In genomic region chr5:31551878-31552277, GRCh38 we compare ENCODE assay signal across 3 cellular contexts.
TF ChIP-seq lines count a peak whose summit lies in the region.

No MANE protein-coding gene starts in this region.

TF ChIP-seq in SK-N-SH treated with all-trans-retinoic acid at 6 μM for 48 hours, 23 proteins besides CTCF, POLR2A, EP300 and RAD21 (continues in another document):
- TF ChIP-seq ARNTL (CRISPR knock-in tag; IDR thresholded peaks at IDR 0.05; ENCODE audit: borderline replicate concordance, low read depth) (no peak), TSHZ2 (CRISPR knock-in tag; IDR thresholded peaks at IDR 0.05) (no peak), CREB5 (CRISPR knock-in tag; IDR thresholded peaks at IDR 0.05; ENCODE audit: low read depth) (no peak), ZFP3 (CRISPR knock-in tag; IDR thresholded peaks at IDR 0.05) (no peak), CSRNP3 (CRISPR knock-in tag; IDR thresholded peaks at IDR 0.05) (no peak), PATZ1 (CRISPR knock-in tag; IDR thresholded peaks at IDR 0.05; ENCODE audit: borderline replicate concordance) (no peak)

TF ChIP-seq in SK-N-SH, 30 proteins besides CTCF, POLR2A, EP300 and RAD21:
- TF ChIP-seq CHD2 (IDR thresholded peaks at IDR 0.05; ENCODE audit: low read length, partially characterized antibody), result no peak
- TF ChIP-seq GATA2 (CRISPR knock-in tag; IDR thresholded peaks at IDR 0.05), result no peak
- no peak for TF ChIP-seq IRF3 (IDR thresholded peaks at IDR 0.05; ENCODE audit: low read depth, low read length)
- no peak for TF ChIP-seq TEAD4 (IDR thresholded peaks at IDR 0.05; ENCODE audit: borderline replicate concordance, insufficient read depth)
- no peak for TF ChIP-seq FOXJ3 (CRISPR knock-in tag; IDR thresholded peaks at IDR 0.05)
- no peak for TF ChIP-seq NRF1 (IDR thresholded peaks at IDR 0.05; ENCODE audit: low read depth, low read length)
- TF ChIP-seq YY1 (IDR thresholded peaks at IDR 0.05; ENCODE audit: low read depth), result no peak
- TF ChIP-seq RCOR1 (IDR thresholded peaks at IDR 0.05; ENCODE audit: low read length), result no peak
- TF ChIP-seq FOSL2 (IDR thresholded peaks at IDR 0.05; ENCODE audit: borderline replicate concordance, low read depth), result no peak
- TF ChIP-seq POLR2AphosphoS5 (IDR thresholded peaks at IDR 0.05; ENCODE audit: low read depth, low read length), result no peak
- TF ChIP-seq NFIC (IDR thresholded peaks at IDR 0.05; ENCODE audit: borderline replicate concordance), result no peak
- TF ChIP-seq MXI1 (IDR thresholded peaks at IDR 0.05; ENCODE audit: low read depth, low read length), result no peak
- no peak for TF ChIP-seq SIN3A (IDR thresholded peaks at IDR 0.05; ENCODE audit: borderline replicate concordance, low read depth, low read length)
- TF ChIP-seq ELF1 (IDR thresholded peaks at IDR 0.05), result no peak
- TF ChIP-seq RXRA (IDR thresholded peaks at IDR 0.05; ENCODE audit: borderline replicate concordance, low read depth), result no peak
TF ChIP-seq in SK-N-SH: peak in this region for 0.

TF ChIP-seq in WTC11, 78 proteins besides CTCF, POLR2A, EP300 and RAD21:
- TF ChIP-seq GRHL2 (CRISPR knock-in tag; IDR thresholded peaks at IDR 0.05; ENCODE audit: insufficient replicate concordance, severe bottlenecking), result no peak
- no peak for TF ChIP-seq NR3C1 (CRISPR knock-in tag; conservative IDR thresholded peaks at IDR 0.05; ENCODE audit: low read depth)
- TF ChIP-seq AFF4 (CRISPR knock-in tag; IDR thresholded peaks at IDR 0.05; ENCODE audit: borderline replicate concordance), result no peak
- TF ChIP-seq STAT6 (CRISPR knock-in tag; conservative IDR thresholded peaks at IDR 0.05; ENCODE audit: low read depth), result no peak
- TF ChIP-seq ETV6 (CRISPR knock-in tag; IDR thresholded peaks at IDR 0.05), result no peak
- no peak for TF ChIP-seq PREB (CRISPR knock-in tag; IDR thresholded peaks at IDR 0.05; ENCODE audit: borderline replicate concordance)
- TF ChIP-seq FOXP4 (CRISPR knock-in tag; IDR thresholded peaks at IDR 0.05), result no peak
- no peak for TF ChIP-seq HMGA2 (CRISPR knock-in tag; IDR thresholded peaks at IDR 0.05)
- no peak for TF ChIP-seq ZNF416 (CRISPR knock-in tag; IDR thresholded peaks at IDR 0.05)
- no peak for TF ChIP-seq E2F1 (CRISPR knock-in tag; IDR thresholded peaks at IDR 0.05)
- no peak for TF ChIP-seq USF1 (CRISPR knock-in tag; IDR thresholded peaks at IDR 0.05)
